Comparison of ENCODE assay signal across 15 cellular contexts in genomic region chr4:118287691-118288090, GRCh38.
"Had no signal": no experiment of that assay in that cellular context is flagged by ENCODE, and none has a peak within 500 bp of the region (broad histone marks: within the 10 kb centered on the region; RNA-seq: fewer than 3 reads in every experiment).

No MANE protein-coding gene starts in this region.

- H3K4me3 Mint-ChIP-seq: activated CD4-positive, alpha-beta T cell treated with anti-CD3 and anti-CD28 coated beads, Interleukin-2, amount 10 ng/mL, durations not matched to agents 7 days and 5 days; brain; immature natural killer cell; natural killer cell treated with Interleukin-12 subunit alpha and Interleukin-12 subunit beta and Interleukin-15 and Interleukin-18, amount 100 ng/mL, for 72 hours; stimulated activated naive CD8-positive, alpha-beta T cell treated with anti-CD3 and anti-CD28 coated beads, Interleukin-15, amount 100 ng/mL, for 72 hours; T-helper 17 cell had no signal

- H3K27ac ChIP-seq: testis, upper lobe of right lung had no signal

- H3K27ac Mint-ChIP-seq: activated CD4-positive, alpha-beta T cell treated with anti-CD3 and anti-CD28 coated beads, Interleukin-2, amount 10 ng/mL, durations not matched to agents 7 days and 5 days; brain; immature natural killer cell; natural killer cell treated with Interleukin-12 subunit alpha and Interleukin-12 subunit beta and Interleukin-15 and Interleukin-18, amount 100 ng/mL, for 72 hours; stimulated activated naive CD8-positive, alpha-beta T cell treated with anti-CD3 and anti-CD28 coated beads, Interleukin-15, amount 100 ng/mL, for 72 hours; T-helper 17 cell had no signal

- H3K27me3 ChIP-seq: testis, upper lobe of right lung had no signal

- H3K9me3 ChIP-seq: testis, upper lobe of right lung had no signal

- DNase-seq: activated CD4-positive, alpha-beta T cell treated with anti-CD3 and anti-CD28 coated beads, Interleukin-2, amount 10 ng/mL, durations not matched to agents 7 days and 5 days; activated CD4-positive, CD25-positive, alpha-beta regulatory T cell; activated naive CD4-positive, alpha-beta T cell treated with anti-CD3 and anti-CD28 coated beads, Interleukin-2, amount 50 U/mL, for 16 hours; amniotic stem cell; immature natural killer cell; left colon; occipital lobe; stimulated activated CD4-positive, alpha-beta T cell treated with anti-CD3 and anti-CD28 coated beads, Interleukin-15, amount 100 ng/mL, for 24 hours; stimulated activated CD4-positive, alpha-beta T cell treated with anti-CD3 and anti-CD28 coated beads, Interleukin-4, amount 100 ng/mL, for 24 hours; stimulated activated naive CD8-positive, alpha-beta T cell treated with anti-CD3 and anti-CD28 coated beads, Interleukin-15, amount 100 ng/mL, for 72 hours; T-helper 17 cell; testis; upper lobe of right lung had no signal

- H3K36me3 Mint-ChIP-seq: brain; natural killer cell treated with Interleukin-12 subunit alpha and Interleukin-12 subunit beta and Interleukin-15 and Interleukin-18, amount 100 ng/mL, for 72 hours had no signal

- ATAC-seq: left colon; natural killer cell treated with Interleukin-12 subunit alpha and Interleukin-12 subunit beta and Interleukin-15 and Interleukin-18, amount 100 ng/mL, for 72 hours; stimulated activated naive CD8-positive, alpha-beta T cell treated with anti-CD3 and anti-CD28 coated beads, Interleukin-15, amount 100 ng/mL, for 72 hours; T-helper 17 cell; upper lobe of right lung had no signal

- H3K27me3 Mint-ChIP-seq: stimulated activated naive CD8-positive, alpha-beta T cell treated with anti-CD3 and anti-CD28 coated beads, Interleukin-15, amount 100 ng/mL, for 72 hours had no signal

- H3K36me3 ChIP-seq: upper lobe of right lung had no signal

- H3K9me3 Mint-ChIP-seq: activated CD4-positive, alpha-beta T cell treated with anti-CD3 and anti-CD28 coated beads, Interleukin-2, amount 10 ng/mL, durations not matched to agents 7 days and 5 days; brain; immature natural killer cell; natural killer cell treated with Interleukin-12 subunit alpha and Interleukin-12 subunit beta and Interleukin-15 and Interleukin-18, amount 100 ng/mL, for 72 hours; stimulated activated naive CD8-positive, alpha-beta T cell treated with anti-CD3 and anti-CD28 coated beads, Interleukin-15, amount 100 ng/mL, for 72 hours had no signal

- H3K4me3 ChIP-seq: testis, upper lobe of right lung had no signal
